8 cellular contexts compared by ENCODE assay signal in genomic region chr9:134165357-134166315, GRCh38. TPM values are rescaled to one million over a fixed set of nuclear protein-coding genes. Genes with fewer than 3 reads are reported as not detected.
DNase-seq lines count a peak whose midpoint lies in the region; ATAC-seq and FAIRE-seq lines count a peak whose summit lies in the region.

No MANE protein-coding gene starts in this region.

- H3K4me1 Mint-ChIP-seq in activated naive CD8-positive, alpha-beta T cell treated with anti-CD3 and anti-CD28 coated beads for 36 hours, result peaks cover 6% of the 10 kb centered on the region

- peak; percentile 61 for DNase-seq in left ventricle myocardium superior
- no peak for DNase-seq in left cardiac atrium
- DNase-seq in activated naive CD8-positive, alpha-beta T cell treated with anti-CD3 and anti-CD28 coated beads for 36 hours, result peak; percentile 57
- DNase-seq in mesendoderm, result peak; percentile 26
- no peak for DNase-seq in frontal cortex (ENCODE audit: low spot score in 2 of 2)
- DNase-seq in nucleus accumbens (lab: John Stamatoyannopoulos, UW), result no peak
- no peak for DNase-seq in NCI-H1930 (lab: John Stamatoyannopoulos, UW)

- H3K4me3 Mint-ChIP-seq in activated naive CD8-positive, alpha-beta T cell treated with anti-CD3 and anti-CD28 coated beads for 36 hours, result no peak overlapping the region

- H3K4me2 ChIP-seq in mesendoderm (ENCODE audit: low read length), result no peak overlapping the region

- intact Hi-C loops in left ventricle myocardium superior (cut with micrococcal nuclease) (no loop called here), left cardiac atrium (cut with DNase I) (no loop called here)

- no peaks in the 10 kb centered on the region for H3K9me3 Mint-ChIP-seq in activated naive CD8-positive, alpha-beta T cell treated with anti-CD3 and anti-CD28 coated beads for 36 hours

- peak overlapping the region; percentile 6 for H2AK5ac ChIP-seq in mesendoderm (ENCODE audit: low read length)

- no peaks in the 10 kb centered on the region for H3K79me2 ChIP-seq in mesendoderm (ENCODE audit: control insufficient read depth, insufficient read depth, low read length)

- H4K5ac ChIP-seq in mesendoderm (ENCODE audit: low read length), result no peak overlapping the region

- no peaks in the 10 kb centered on the region for H3K79me1 ChIP-seq in mesendoderm (ENCODE audit: low read length)

- no peaks in the 10 kb centered on the region for H3K27me3 Mint-ChIP-seq in activated naive CD8-positive, alpha-beta T cell treated with anti-CD3 and anti-CD28 coated beads for 36 hours

- no peak overlapping the region for H2BK15ac ChIP-seq in mesendoderm (replicated peaks; ENCODE audit: low read depth)

- H3K4me3 ChIP-seq in mesendoderm (ENCODE audit: low read length), result no peak overlapping the region

- H3K36me3 ChIP-seq in mesendoderm (ENCODE audit: control insufficient read depth, insufficient read depth, low read length), result peaks cover 2% of the 10 kb centered on the region

- no peak overlapping the region for H3K23ac ChIP-seq in mesendoderm (ENCODE audit: low read length)

- no peak overlapping the region for H3K18ac ChIP-seq in mesendoderm (ENCODE audit: low read length)

- H3K9ac ChIP-seq in mesendoderm (ENCODE audit: low read length), result peak overlapping the region; percentile 17

- FAIRE-seq in frontal cortex (lab: Jason Lieb, UNC), result no peak

- H3K36me3 Mint-ChIP-seq in activated naive CD8-positive, alpha-beta T cell treated with anti-CD3 and anti-CD28 coated beads for 36 hours, result peaks cover 4% of the 10 kb centered on the region

- H2BK120ac ChIP-seq in mesendoderm (ENCODE audit: low read depth, low read length), result no peak overlapping the region

- H3K27ac Mint-ChIP-seq in activated naive CD8-positive, alpha-beta T cell treated with anti-CD3 and anti-CD28 coated beads for 36 hours, result no peak overlapping the region

- H3K56ac ChIP-seq in mesendoderm (ENCODE audit: low read length), result peak overlapping the region; percentile 8

- peaks cover 3% of the 10 kb centered on the region for H3K4me1 ChIP-seq in mesendoderm (ENCODE audit: control insufficient read depth, low read depth, low read length)

- no peak for ATAC-seq in left ventricle myocardium superior
- no peak for ATAC-seq in left cardiac atrium
- no peak for ATAC-seq in HG02938 (IDR thresholded peaks at IDR 0.05; ENCODE audit: unreplicated experiment)

- H3K27me3 ChIP-seq in mesendoderm (ENCODE audit: insufficient read depth, low read length, poor library complexity), result no peaks in the 10 kb centered on the region

- no peak overlapping the region for H3K4ac ChIP-seq in mesendoderm (ENCODE audit: low read depth, low read length)

- no peak overlapping the region for H3K27ac ChIP-seq in mesendoderm (ENCODE audit: low read depth, low read length)

- no peak overlapping the region for H4K8ac ChIP-seq in mesendoderm (ENCODE audit: low read depth, low read length)

- no CpG with 5 or more reads among the region's 29 CpGs for WGBS in mesendoderm (ENCODE audit: extremely low coverage, insufficient coverage, low lambda C conversion rate)

- H2BK5ac ChIP-seq in mesendoderm (ENCODE audit: low read length), result no peak overlapping the region

RNA-seq across cellular contexts. Expression of gene RNU6ATAC, which starts 1.3 kb away (rescaled TPM):
- 94.3 TPM for total RNA-seq in left ventricle myocardium superior
- total RNA-seq in left cardiac atrium, result 100 to 1,000 TPM; 307 to 456 TPM
- total RNA-seq in activated naive CD8-positive, alpha-beta T cell treated with anti-CD3 and anti-CD28 coated beads for 36 hours, result 10 to 100 TPM; 17.0 to 22.1 TPM
- not detected for polyA plus RNA-seq in mesendoderm (2013, experiment 1 of 2)
- polyA plus RNA-seq in mesendoderm (2013, experiment 2 of 2), result not detected
- total RNA-seq in frontal cortex, result not detected

RNA-seq across cellular contexts. Expression of gene WDR5, which starts 29.8 kb away (rescaled TPM):
- total RNA-seq in left ventricle myocardium superior, result 19.6 TPM
- total RNA-seq in left cardiac atrium, result 10 to 100 TPM; 16.0 to 20.3 TPM
- total RNA-seq in activated naive CD8-positive, alpha-beta T cell treated with anti-CD3 and anti-CD28 coated beads for 36 hours, result 10 to 100 TPM; 64.6 to 65.6 TPM
- 50.8 TPM for polyA plus RNA-seq in mesendoderm (2013, experiment 1 of 2)
- polyA plus RNA-seq in mesendoderm (2013, experiment 2 of 2), result 52.5 TPM
- total RNA-seq in frontal cortex, result 24.5 TPM

Comparison
In these comparisons a context has a peak if more than half of its experiments do, and no peak if none do; other contexts are left out.
1. DNase-seq: peak in left ventricle myocardium superior (single experiment), activated naive CD8-positive, alpha-beta T cell treated with anti-CD3 and anti-CD28 coated beads for 36 hours (single experiment) and mesendoderm (single experiment); none in left cardiac atrium (single experiment), frontal cortex (0 of 2), nucleus accumbens (0 of 56) and NCI-H1930 (0 of 2).
2. RNA of gene RNU6ATAC, which starts 1.3 kb away (total RNA-seq): 307 to 456 TPM in left cardiac atrium, 94.3 TPM in left ventricle myocardium superior (single experiment) and 17.0 to 22.1 TPM in activated naive CD8-positive, alpha-beta T cell treated with anti-CD3 and anti-CD28 coated beads for 36 hours; not detected in frontal cortex (single experiment); every median in the first group is over 10 times any median in the second.